In genomic region chr13:42035905-42036521, GRCh38 we compare ENCODE assay signal across 4 cellular contexts.
TF ChIP-seq lines count a peak whose summit lies in the region.

No MANE protein-coding gene starts in this region.

TF ChIP-seq in SK-N-SH treated with all-trans-retinoic acid at 6 μM for 48 hours, 23 proteins besides CTCF, POLR2A, EP300 and RAD21:
- TF ChIP-seq ISL1 (CRISPR knock-in tag; IDR thresholded peaks at IDR 0.05) = peak; percentile 75
- TF ChIP-seq TCF4 (CRISPR knock-in tag; IDR thresholded peaks at IDR 0.05; ENCODE audit: borderline replicate concordance) = no peak

TF ChIP-seq in SK-N-SH, 30 proteins besides CTCF, POLR2A, EP300 and RAD21:
- no peak for TF ChIP-seq TCF12 (IDR thresholded peaks at IDR 0.05)
- TF ChIP-seq, protein P1, sequence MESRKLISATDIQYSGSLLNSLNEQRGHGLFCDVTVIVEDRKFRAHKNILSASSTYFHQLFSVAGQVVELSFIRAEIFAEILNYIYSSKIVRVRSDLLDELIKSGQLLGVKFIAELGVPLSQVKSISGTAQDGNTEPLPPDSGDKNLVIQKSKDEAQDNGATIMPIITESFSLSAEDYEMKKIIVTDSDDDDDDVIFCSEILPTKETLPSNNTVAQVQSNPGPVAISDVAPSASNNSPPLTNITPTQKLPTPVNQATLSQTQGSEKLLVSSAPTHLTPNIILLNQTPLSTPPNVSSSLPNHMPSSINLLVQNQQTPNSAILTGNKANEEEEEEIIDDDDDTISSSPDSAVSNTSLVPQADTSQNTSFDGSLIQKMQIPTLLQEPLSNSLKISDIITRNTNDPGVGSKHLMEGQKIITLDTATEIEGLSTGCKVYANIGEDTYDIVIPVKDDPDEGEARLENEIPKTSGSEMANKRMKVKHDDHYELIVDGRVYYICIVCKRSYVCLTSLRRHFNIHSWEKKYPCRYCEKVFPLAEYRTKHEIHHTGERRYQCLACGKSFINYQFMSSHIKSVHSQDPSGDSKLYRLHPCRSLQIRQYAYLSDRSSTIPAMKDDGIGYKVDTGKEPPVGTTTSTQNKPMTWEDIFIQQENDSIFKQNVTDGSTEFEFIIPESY (IDR thresholded peaks at IDR 0.05; ENCODE audit: borderline replicate concordance, low read depth) = no peak
- TF ChIP-seq JUND (IDR thresholded peaks at IDR 0.05) = no peak
- no peak for TF ChIP-seq NFIC (IDR thresholded peaks at IDR 0.05; ENCODE audit: borderline replicate concordance)
- TF ChIP-seq USF1 (IDR thresholded peaks at IDR 0.05; ENCODE audit: borderline replicate concordance, low read depth) = no peak
- TF ChIP-seq TAF1 (IDR thresholded peaks at IDR 0.05; ENCODE audit: borderline replicate concordance, low read depth, low read length) = no peak
- no peak for TF ChIP-seq SIN3A (IDR thresholded peaks at IDR 0.05; ENCODE audit: borderline replicate concordance, low read depth, low read length)
- TF ChIP-seq PBX3 (IDR thresholded peaks at IDR 0.05) = no peak
- TF ChIP-seq RCOR1 (IDR thresholded peaks at IDR 0.05; ENCODE audit: low read length) = no peak
- TF ChIP-seq TEAD4 (IDR thresholded peaks at IDR 0.05; ENCODE audit: borderline replicate concordance, insufficient read depth) = no peak
- no peak for TF ChIP-seq ELF1 (IDR thresholded peaks at IDR 0.05)
- TF ChIP-seq MEF2A (IDR thresholded peaks at IDR 0.05; ENCODE audit: borderline replicate concordance, low read depth) = no peak
- TF ChIP-seq FOXJ3 (CRISPR knock-in tag; IDR thresholded peaks at IDR 0.05) = no peak
- no peak for TF ChIP-seq FOSL2 (IDR thresholded peaks at IDR 0.05; ENCODE audit: borderline replicate concordance, low read depth)
- TF ChIP-seq NRF1 (IDR thresholded peaks at IDR 0.05; ENCODE audit: low read depth, low read length) = no peak

TF ChIP-seq in HEK293T, 16 proteins besides CTCF, POLR2A, EP300 and RAD21:
- peak; percentile 58 for TF ChIP-seq ZNF384 (IDR thresholded peaks at IDR 0.05)
- no peak for TF ChIP-seq HDGF (IDR thresholded peaks at IDR 0.05; ENCODE audit: borderline replicate concordance)
TF ChIP-seq in HEK293T: peak in this region for 1.

TF ChIP-seq in GM12878, 131 proteins besides CTCF, POLR2A, EP300 and RAD21:
- TF ChIP-seq CBX5 (IDR thresholded peaks at IDR 0.05; ENCODE audit: low read depth) = peak; percentile 69; the same call in 1 of the 2 replicates
- no peak for TF ChIP-seq BCL11A (IDR thresholded peaks at IDR 0.05; ENCODE audit: low read depth, low read length)
